Comparison of ENCODE assay signal across 27 cellular contexts in genomic region chrX:73841337-73841736, GRCh38. TPM values are rescaled to one million over a fixed set of nuclear protein-coding genes. Genes with fewer than 3 reads are reported as not detected.
"Had no signal": no experiment of that assay in that cellular context is flagged by ENCODE, and none has a peak within 500 bp of the region (broad histone marks: within the 10 kb centered on the region; RNA-seq: fewer than 3 reads in every experiment).

No MANE protein-coding gene starts in this region.

- H3K4me1 ChIP-seq: prostate gland had no signal

- H3K36me3 Mint-ChIP-seq: mesothelial cell of epicardium; naive B cell; stimulated activated memory B cell treated with anti-CD40 and anti-IgM and Interleukin-4, amounts not matched to agents 10 μg/mL and 1 μg/mL and 100 μg/mL, for 72 hours had no signal

- H3K27ac ChIP-seq: dorsolateral prefrontal cortex, heart right ventricle, left lung, prostate gland, skin epidermis, spleen, thoracic aorta, upper lobe of left lung, vagina had no signal

- H3K27me3 ChIP-seq: dorsolateral prefrontal cortex, gastrocnemius medialis, heart right ventricle, left lung, spleen, tibial nerve, upper lobe of left lung, vagina had no signal

- DNase-seq: dorsolateral prefrontal cortex; effector CD4-positive, alpha-beta T cell; gastrocnemius medialis; heart right ventricle; hippocampal formation; left cardiac atrium; left lung; mesenchymal stem cell; mucosa of descending colon; naive B cell; nephron progenitor cell; nucleus accumbens; right cardiac atrium; spleen; stimulated activated CD4-positive, alpha-beta T cell treated with anti-CD3 and anti-CD28 coated beads, Interleukin-4, amount 100 ng/mL, for 4 hours; upper lobe of left lung had no signal

- H3K27me3 Mint-ChIP-seq: naive B cell; stimulated activated memory B cell treated with anti-CD40 and anti-IgM and Interleukin-4, amounts not matched to agents 10 μg/mL and 1 μg/mL and 100 μg/mL, for 72 hours; stimulated activated naive CD8-positive, alpha-beta T cell treated with anti-CD3 and anti-CD28 coated beads, Interleukin-15, Interleukin-2, amounts not matched to agents 100 ng/mL and 50 ng/mL, for 24 hours had no signal

- H3K9me3 Mint-ChIP-seq: mesothelial cell of epicardium; naive B cell; nephron progenitor cell; stimulated activated memory B cell treated with anti-CD40 and anti-IgM and Interleukin-4, amounts not matched to agents 10 μg/mL and 1 μg/mL and 100 μg/mL, for 72 hours; stimulated activated naive CD8-positive, alpha-beta T cell treated with anti-CD3 and anti-CD28 coated beads, Interleukin-15, Interleukin-2, amounts not matched to agents 100 ng/mL and 50 ng/mL, for 24 hours had no signal

- H3K4me1 Mint-ChIP-seq: mesothelial cell of epicardium; nephron progenitor cell; stimulated activated memory B cell treated with anti-CD40 and anti-IgM and Interleukin-4, amounts not matched to agents 10 μg/mL and 1 μg/mL and 100 μg/mL, for 72 hours had no signal

- H3K4me3 Mint-ChIP-seq: mesothelial cell of epicardium; nephron progenitor cell; stimulated activated memory B cell treated with anti-CD40 and anti-IgM and Interleukin-4, amounts not matched to agents 10 μg/mL and 1 μg/mL and 100 μg/mL, for 72 hours; stimulated activated naive CD8-positive, alpha-beta T cell treated with anti-CD3 and anti-CD28 coated beads, Interleukin-15, Interleukin-2, amounts not matched to agents 100 ng/mL and 50 ng/mL, for 24 hours had no signal

- H3K27ac Mint-ChIP-seq: mesothelial cell of epicardium; naive B cell; nephron progenitor cell; stimulated activated memory B cell treated with anti-CD40 and anti-IgM and Interleukin-4, amounts not matched to agents 10 μg/mL and 1 μg/mL and 100 μg/mL, for 72 hours; stimulated activated naive CD8-positive, alpha-beta T cell treated with anti-CD3 and anti-CD28 coated beads, Interleukin-15, Interleukin-2, amounts not matched to agents 100 ng/mL and 50 ng/mL, for 24 hours had no signal

- H3K36me3 ChIP-seq: gastrocnemius medialis, left lung, prostate gland, thoracic aorta, tibial nerve, vagina had no signal

- H3K4me3 ChIP-seq: gastrocnemius medialis, heart right ventricle, left lung, mucosa of descending colon, prostate gland, skin epidermis, spleen, thoracic aorta, tibial nerve, upper lobe of left lung, vagina had no signal

- H3K9me3 ChIP-seq: gastrocnemius medialis, heart right ventricle, left lung, mucosa of descending colon, prostate gland, spleen, thoracic aorta, tibial nerve, upper lobe of left lung, vagina had no signal

- ATAC-seq: gastrocnemius medialis; heart right ventricle; left cardiac atrium; left lung; mucosa of descending colon; right cardiac atrium; stimulated activated memory B cell treated with anti-CD40 and anti-IgM and Interleukin-4, amounts not matched to agents 10 μg/mL and 1 μg/mL and 100 μg/mL, for 72 hours had no signal

RNA-seq across cellular contexts. Expression of gene XIST, which starts 11.2 kb away (rescaled TPM):
- total RNA-seq: kidney epithelial cell, lung microvascular endothelial cell, osteocyte had no signal
